ENCODE assay signal across 1 cellular context in the genomic region with DNA sequence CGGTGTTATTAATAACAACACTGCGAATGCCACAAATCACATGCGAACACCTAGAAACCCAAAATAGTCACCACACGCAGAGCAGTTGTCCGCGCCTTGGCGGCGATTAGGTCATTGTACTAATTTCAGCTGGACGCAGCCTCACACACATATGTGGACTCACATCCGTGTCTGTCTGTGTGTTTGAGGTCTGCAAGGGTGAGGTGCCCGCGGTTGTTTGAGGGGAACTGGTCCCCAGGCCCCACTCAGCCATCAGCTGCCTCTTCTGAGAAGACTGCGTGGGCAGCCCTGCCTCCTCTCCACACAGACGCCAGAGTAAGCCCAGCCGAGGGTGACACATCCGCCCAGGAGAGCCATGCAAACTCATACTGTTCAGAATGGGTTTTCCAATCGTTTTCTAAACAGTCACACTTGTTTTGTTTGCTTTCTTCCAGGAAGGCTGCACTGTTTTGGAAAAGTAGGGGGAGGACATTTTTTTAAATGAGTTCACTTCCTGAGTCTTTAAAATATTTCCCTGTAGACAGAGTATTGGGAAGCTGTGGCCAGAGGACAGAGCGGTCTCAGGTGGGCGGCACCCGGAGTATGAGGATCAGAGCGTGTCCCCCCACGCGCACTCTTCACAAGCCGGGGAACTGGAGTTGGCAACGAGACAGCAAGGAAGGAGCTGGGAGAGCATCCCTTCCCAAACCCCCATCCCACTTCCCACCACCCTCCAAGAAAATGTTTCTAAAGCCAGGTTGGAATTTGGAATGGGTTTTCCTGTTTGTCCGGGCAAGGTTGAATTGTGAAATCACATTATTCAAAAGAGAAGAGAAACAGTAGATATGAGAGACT.
A peak's percentile ranks its signal among the peaks of the same experiment; 100 is the strongest.
TF ChIP-seq lines count a peak whose summit lies in the region.

No MANE protein-coding gene starts in this region.

TF ChIP-seq in HepG2, 621 proteins besides CTCF, POLR2A, EP300 and RAD21 (continued from another document and continues in another):
- TF ChIP-seq KIAA2018 (CRISPR knock-in tag; IDR thresholded peaks at IDR 0.05; ENCODE audit: borderline replicate concordance) (no peak), TEAD2 (CRISPR knock-in tag; IDR thresholded peaks at IDR 0.05) (no peak), RBM22 (optimal IDR thresholded peaks at IDR 0.05; ENCODE audit: low read length) (peak; percentile 95), MTA1 (CRISPR knock-in tag; IDR thresholded peaks at IDR 0.05; ENCODE audit: borderline replicate concordance) (peak; percentile 78; the same call in 1 of the 2 replicates), ZNF24 (IDR thresholded peaks at IDR 0.05) (no peak), PITX1 (CRISPR knock-in tag; IDR thresholded peaks at IDR 0.05) (no peak), CHD2 (IDR thresholded peaks at IDR 0.05; ENCODE audit: low read depth, low read length) (no peak), KLF6 (CRISPR knock-in tag; IDR thresholded peaks at IDR 0.05) (no peak; the same call in 1 of the 2 replicates), ZNF142 (CRISPR knock-in tag; IDR thresholded peaks at IDR 0.05) (0 out of 2 replicates have a peak, but pooled peaks have one; percentile 34), HOXD1 (CRISPR knock-in tag; IDR thresholded peaks at IDR 0.05) (no peak), PRDM15 (CRISPR knock-in tag; IDR thresholded peaks at IDR 0.05) (peak; percentile 74), MAFK (conservative IDR thresholded peaks at IDR 0.05 in 1 of 2, IDR thresholded peaks at IDR 0.05 in 1 of 2; ENCODE audit: low read length in 2 of 2) (no peak), ATF7-NPFF (CRISPR knock-in tag; IDR thresholded peaks at IDR 0.05; ENCODE audit: low read depth) (no peak), STAT5B (CRISPR knock-in tag; IDR thresholded peaks at IDR 0.05) (no peak), STAG1 (CRISPR knock-in tag; IDR thresholded peaks at IDR 0.05) (peak; percentile 25; the same call in 1 of the 2 replicates), FLYWCH1 (CRISPR knock-in tag; IDR thresholded peaks at IDR 0.05) (no peak), ADNP (CRISPR knock-in tag; IDR thresholded peaks at IDR 0.05) (no peak), ZNF329 (CRISPR knock-in tag; IDR thresholded peaks at IDR 0.05; ENCODE audit: low read depth) (no peak), ZNF720 (CRISPR knock-in tag; IDR thresholded peaks at IDR 0.05) (no peak), HNRNPL (IDR thresholded peaks at IDR 0.05; ENCODE audit: low read depth, low read length) (peak; percentile 73; the same call in 1 of the 2 replicates), PRMT3 (CRISPR knock-in tag; IDR thresholded peaks at IDR 0.05; ENCODE audit: borderline replicate concordance, low read depth) (no peak)
- TF ChIP-seq, protein P1, sequence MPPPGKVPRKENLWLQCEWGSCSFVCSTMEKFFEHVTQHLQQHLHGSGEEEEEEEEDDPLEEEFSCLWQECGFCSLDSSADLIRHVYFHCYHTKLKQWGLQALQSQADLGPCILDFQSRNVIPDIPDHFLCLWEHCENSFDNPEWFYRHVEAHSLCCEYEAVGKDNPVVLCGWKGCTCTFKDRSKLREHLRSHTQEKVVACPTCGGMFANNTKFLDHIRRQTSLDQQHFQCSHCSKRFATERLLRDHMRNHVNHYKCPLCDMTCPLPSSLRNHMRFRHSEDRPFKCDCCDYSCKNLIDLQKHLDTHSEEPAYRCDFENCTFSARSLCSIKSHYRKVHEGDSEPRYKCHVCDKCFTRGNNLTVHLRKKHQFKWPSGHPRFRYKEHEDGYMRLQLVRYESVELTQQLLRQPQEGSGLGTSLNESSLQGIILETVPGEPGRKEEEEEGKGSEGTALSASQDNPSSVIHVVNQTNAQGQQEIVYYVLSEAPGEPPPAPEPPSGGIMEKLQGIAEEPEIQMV (CRISPR knock-in tag; IDR thresholded peaks at IDR 0.05; ENCODE audit: low read depth): no peak
- TF ChIP-seq, protein P2, sequence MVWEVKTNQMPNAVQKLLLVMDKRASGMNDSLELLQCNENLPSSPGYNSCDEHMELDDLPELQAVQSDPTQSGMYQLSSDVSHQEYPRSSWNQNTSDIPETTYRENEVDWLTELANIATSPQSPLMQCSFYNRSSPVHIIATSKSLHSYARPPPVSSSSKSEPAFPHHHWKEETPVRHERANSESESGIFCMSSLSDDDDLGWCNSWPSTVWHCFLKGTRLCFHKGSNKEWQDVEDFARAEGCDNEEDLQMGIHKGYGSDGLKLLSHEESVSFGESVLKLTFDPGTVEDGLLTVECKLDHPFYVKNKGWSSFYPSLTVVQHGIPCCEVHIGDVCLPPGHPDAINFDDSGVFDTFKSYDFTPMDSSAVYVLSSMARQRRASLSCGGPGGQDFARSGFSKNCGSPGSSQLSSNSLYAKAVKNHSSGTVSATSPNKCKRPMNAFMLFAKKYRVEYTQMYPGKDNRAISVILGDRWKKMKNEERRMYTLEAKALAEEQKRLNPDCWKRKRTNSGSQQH (CRISPR knock-in tag; IDR thresholded peaks at IDR 0.05; ENCODE audit: low read depth): no peak
- TF ChIP-seq, protein P3, sequence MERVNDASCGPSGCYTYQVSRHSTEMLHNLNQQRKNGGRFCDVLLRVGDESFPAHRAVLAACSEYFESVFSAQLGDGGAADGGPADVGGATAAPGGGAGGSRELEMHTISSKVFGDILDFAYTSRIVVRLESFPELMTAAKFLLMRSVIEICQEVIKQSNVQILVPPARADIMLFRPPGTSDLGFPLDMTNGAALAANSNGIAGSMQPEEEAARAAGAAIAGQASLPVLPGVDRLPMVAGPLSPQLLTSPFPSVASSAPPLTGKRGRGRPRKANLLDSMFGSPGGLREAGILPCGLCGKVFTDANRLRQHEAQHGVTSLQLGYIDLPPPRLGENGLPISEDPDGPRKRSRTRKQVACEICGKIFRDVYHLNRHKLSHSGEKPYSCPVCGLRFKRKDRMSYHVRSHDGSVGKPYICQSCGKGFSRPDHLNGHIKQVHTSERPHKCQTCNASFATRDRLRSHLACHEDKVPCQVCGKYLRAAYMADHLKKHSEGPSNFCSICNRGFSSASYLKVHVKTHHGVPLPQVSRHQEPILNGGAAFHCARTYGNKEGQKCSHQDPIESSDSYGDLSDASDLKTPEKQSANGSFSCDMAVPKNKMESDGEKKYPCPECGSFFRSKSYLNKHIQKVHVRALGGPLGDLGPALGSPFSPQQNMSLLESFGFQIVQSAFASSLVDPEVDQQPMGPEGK (CRISPR knock-in tag; IDR thresholded peaks at IDR 0.05): peak; percentile 92
- TF ChIP-seq, protein P4, sequence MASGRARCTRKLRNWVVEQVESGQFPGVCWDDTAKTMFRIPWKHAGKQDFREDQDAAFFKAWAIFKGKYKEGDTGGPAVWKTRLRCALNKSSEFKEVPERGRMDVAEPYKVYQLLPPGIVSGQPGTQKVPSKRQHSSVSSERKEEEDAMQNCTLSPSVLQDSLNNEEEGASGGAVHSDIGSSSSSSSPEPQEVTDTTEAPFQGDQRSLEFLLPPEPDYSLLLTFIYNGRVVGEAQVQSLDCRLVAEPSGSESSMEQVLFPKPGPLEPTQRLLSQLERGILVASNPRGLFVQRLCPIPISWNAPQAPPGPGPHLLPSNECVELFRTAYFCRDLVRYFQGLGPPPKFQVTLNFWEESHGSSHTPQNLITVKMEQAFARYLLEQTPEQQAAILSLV (CRISPR knock-in tag; IDR thresholded peaks at IDR 0.05; ENCODE audit: borderline replicate concordance): no peak
